In the genomic region with DNA sequence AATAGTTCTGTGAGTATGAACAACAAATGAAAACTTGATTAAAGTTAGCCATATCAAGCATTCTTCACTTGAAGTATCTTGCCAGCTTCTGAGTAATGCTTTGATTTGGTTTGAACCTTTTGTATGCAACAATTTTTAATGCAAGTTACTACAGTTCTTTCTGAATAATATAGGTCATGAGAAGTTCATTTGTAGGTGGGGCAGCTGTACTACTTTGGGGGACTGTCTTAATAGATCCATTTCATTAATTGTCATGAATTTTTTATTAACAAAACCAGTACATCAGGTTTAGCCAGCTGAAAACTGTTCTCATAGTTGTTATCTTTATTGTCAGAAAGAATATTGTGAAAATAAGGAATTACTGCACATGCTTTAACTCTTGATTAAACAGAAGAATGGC, we compare ENCODE assay signal across 15 cellular contexts.
DNase-seq lines count a peak whose midpoint lies in the region; ATAC-seq and TF ChIP-seq lines count a peak whose summit lies in the region.
"Had no signal": no experiment of that assay in that cellular context is flagged by ENCODE, and none has a peak within 500 bp of the region (broad histone marks: within the 10 kb centered on the region; RNA-seq: fewer than 3 reads in every experiment).

No MANE protein-coding gene starts in this region.

- H3K27me3 Mint-ChIP-seq in type B pancreatic cell: no peaks in the 10 kb centered on the region
- H3K27me3 Mint-ChIP-seq: CD4-positive, alpha-beta memory T cell had no signal

- no peaks in the 10 kb centered on the region for H3K36me3 Mint-ChIP-seq in type B pancreatic cell
- H3K36me3 Mint-ChIP-seq: CD4-positive, alpha-beta memory T cell had no signal

- no peaks in the 10 kb centered on the region for H3K36me3 ChIP-seq in SJCRH30
- H3K36me3 ChIP-seq: BE2C, HAP-1 had no signal

- H3K27ac Mint-ChIP-seq in type B pancreatic cell: peak overlapping the region; percentile 41
- H3K27ac Mint-ChIP-seq: CD4-positive, alpha-beta memory T cell had no signal

- peaks cover 6% of the 10 kb centered on the region for H3K4me1 Mint-ChIP-seq in type B pancreatic cell (ENCODE audit: unreplicated experiment)
- H3K4me1 Mint-ChIP-seq: CD4-positive, alpha-beta memory T cell had no signal

- H3K4me3 ChIP-seq in epithelial cell of esophagus (ENCODE audit: low read length) (no peak overlapping the region), SJCRH30 (no peak overlapping the region)
- H3K4me3 ChIP-seq: HAP-1 had no signal

- ATAC-seq in HG03565 (IDR thresholded peaks at IDR 0.05; ENCODE audit: unreplicated experiment): no peak
- ATAC-seq in GM21529 (IDR thresholded peaks at IDR 0.05; ENCODE audit: unreplicated experiment): no peak
- ATAC-seq: HepG2 had no signal

- H3K4me1 ChIP-seq in SJCRH30: no peaks in the 10 kb centered on the region
- H3K4me1 ChIP-seq: BE2C, HAP-1 had no signal

- H3K9me3 Mint-ChIP-seq in type B pancreatic cell: no peaks in the 10 kb centered on the region

- H3K4me3 Mint-ChIP-seq in type B pancreatic cell: no peak overlapping the region
- H3K4me3 Mint-ChIP-seq: CD4-positive, alpha-beta memory T cell had no signal

- H3K27me3 ChIP-seq in SJCRH30: no peaks in the 10 kb centered on the region
- H3K27me3 ChIP-seq: BE2C had no signal

- DNase-seq in epithelial cell of esophagus (ENCODE audit: low read depth) (peak; percentile 44), iris pigment epithelial cell (ENCODE audit: low read depth) (peak; percentile 10), type B pancreatic cell (ENCODE audit: extremely low spot score, unreplicated experiment) (no peak), SJCRH30 (no peak)
- DNase-seq: BE2C; CD4-positive, alpha-beta memory T cell; DMS153; DMS79 treated with DMSO at 0.1 percent for 48 hours; GDM1 had no signal

- TF ChIP-seq CTCF in VCaP (conservative IDR thresholded peaks at IDR 0.05) (no peak), epithelial cell of esophagus (IDR thresholded peaks at IDR 0.05; ENCODE audit: insufficient read depth, low read depth, low read length, missing control alignments) (no peak), type B pancreatic cell (conservative IDR thresholded peaks at IDR 0.05) (no peak)

- peak overlapping the region; percentile 38 for H3K27ac ChIP-seq in VCaP
- H3K27ac ChIP-seq in SJCRH30: no peak overlapping the region
- H3K27ac ChIP-seq: C4-2B had no signal

- no peaks in the 10 kb centered on the region for H3K9me3 ChIP-seq in SJCRH30 (replicated peaks)
- H3K9me3 ChIP-seq: BE2C, HAP-1 had no signal

Comparison
In these comparisons a context has a peak if more than half of its experiments do, and no peak if none do; other contexts are left out.
1. DNase-seq: peak in epithelial cell of esophagus (single experiment) and iris pigment epithelial cell (single experiment); none in type B pancreatic cell (single experiment) and SJCRH30 (0 of 2).